ENCODE assay signal across 8 cellular contexts in the genomic region with DNA sequence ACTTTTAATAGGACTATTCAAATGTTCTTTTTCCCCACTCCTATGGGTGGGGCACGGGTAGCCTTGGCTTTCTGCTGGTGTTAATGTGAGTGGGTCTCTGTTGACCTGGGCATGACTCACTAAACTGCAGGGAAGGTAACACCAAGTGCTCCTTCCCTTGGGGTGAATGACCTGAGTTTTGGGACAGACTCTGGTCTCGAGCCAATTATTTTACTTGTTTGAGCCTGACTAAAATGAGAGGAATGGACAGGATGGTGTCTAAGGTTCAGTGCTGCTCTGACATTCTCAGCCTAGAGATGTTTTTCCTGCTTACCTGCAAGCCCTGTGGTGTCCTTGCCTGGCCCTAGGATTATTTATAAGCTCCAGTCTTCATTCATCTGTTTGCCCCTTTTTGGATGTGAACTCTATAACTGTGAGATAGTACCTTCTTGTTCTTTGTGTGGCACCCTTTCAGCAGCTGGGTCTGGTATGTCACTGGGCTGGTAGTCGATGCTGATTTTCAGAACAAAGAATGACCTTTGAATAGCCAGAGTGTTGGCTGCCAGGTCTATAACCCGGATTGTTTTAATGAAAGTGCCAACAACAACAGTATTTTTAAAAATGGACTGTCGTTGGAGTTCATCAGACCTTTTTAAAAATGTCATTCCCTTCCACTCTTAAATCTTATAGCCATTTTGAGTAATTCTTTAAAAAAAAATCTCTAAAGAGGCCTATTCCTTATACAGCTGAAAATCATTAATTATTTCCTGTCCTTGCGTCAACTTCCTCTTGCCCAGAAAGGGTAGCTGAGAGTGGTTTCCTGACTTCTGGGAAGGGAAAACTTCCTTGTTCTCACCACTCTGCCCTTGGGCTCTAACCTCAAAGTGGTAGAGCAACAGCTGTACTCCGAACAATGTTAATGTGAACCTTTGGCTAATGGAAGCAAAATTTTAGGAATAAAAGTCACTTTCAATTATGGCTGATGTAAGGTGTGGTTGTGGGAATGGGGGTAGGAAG. TPM values are rescaled to one million over a fixed set of nuclear protein-coding genes. Genes with fewer than 3 reads are reported as not detected.
DNase-seq lines count a peak whose midpoint lies in the region; ATAC-seq, FAIRE-seq and TF ChIP-seq lines count a peak whose summit lies in the region.
"Not testable (repeated sequence)": the region's sequence is repeated elsewhere in the genome, so short reads cannot be mapped to it uniquely, and the experiment has no call there.

No MANE protein-coding gene starts in this region.

- DNase-seq in CD4-positive, alpha-beta memory T cell; T-cell; activated naive CD8-positive, alpha-beta T cell treated with anti-CD3 and anti-CD28 coated beads, Interleukin-2, amount 10 ng/mL, durations not matched to agents 7 days and 5 days; esophagus muscularis mucosa (ENCODE audit: extremely low spot score); kidney; neural progenitor cell (ENCODE audit: low spot score); suprapubic skin (ENCODE audit: low spot score in 2 of 2): not testable (repeated sequence)
- peak; percentile 69 to 72 for DNase-seq in Kasumi-1 (lab: John Stamatoyannopoulos, UW)

- H3K4me3 Mint-ChIP-seq in CD4-positive, alpha-beta memory T cell = peak overlapping the region in 6 of 8 donors; percentile 0 to 44 (median 19)
- peak overlapping the region in 1 of 3 donors; percentile 42 for H3K4me3 Mint-ChIP-seq in T-cell
- peak overlapping the region; percentile 80 for H3K4me3 Mint-ChIP-seq in activated naive CD8-positive, alpha-beta T cell treated with anti-CD3 and anti-CD28 coated beads, Interleukin-2, amount 10 ng/mL, durations not matched to agents 7 days and 5 days
- not testable (repeated sequence) for H3K4me3 Mint-ChIP-seq in neural progenitor cell

- POLR2A ChIA-PET in CD4-positive, alpha-beta memory T cell (lab: Charles Lee; ENCODE audit: partially characterized antibody); T-cell (lab: Charles Lee); activated naive CD8-positive, alpha-beta T cell treated with anti-CD3 and anti-CD28 coated beads, Interleukin-2, amount 10 ng/mL, durations not matched to agents 7 days and 5 days (lab: Charles Lee): not testable (repeated sequence)

- H3K36me3 ChIP-seq in CD4-positive, alpha-beta memory T cell (ENCODE audit: insufficient read depth, low read length); esophagus muscularis mucosa; kidney (ENCODE audit: control insufficient read depth in 1 of 2, insufficient read depth in 2 of 2, low read length in 2 of 2); neural progenitor cell; suprapubic skin: not testable (repeated sequence)

- peak overlapping the region in 5 of 7 donors; percentile 44 to 83 (median 62) for H3K27ac Mint-ChIP-seq in CD4-positive, alpha-beta memory T cell
- H3K27ac Mint-ChIP-seq in T-cell = peak overlapping the region; percentile 62 to 81
- H3K27ac Mint-ChIP-seq in activated naive CD8-positive, alpha-beta T cell treated with anti-CD3 and anti-CD28 coated beads, Interleukin-2, amount 10 ng/mL, durations not matched to agents 7 days and 5 days = peak overlapping the region; percentile 82
- peak overlapping the region; percentile 21 for H3K27ac Mint-ChIP-seq in neural progenitor cell

- intact Hi-C loops in CD4-positive, alpha-beta memory T cell (cut with micrococcal nuclease); esophagus muscularis mucosa (cut with DNase I); kidney (cut with DNase I): not testable (repeated sequence)

- TF ChIP-seq POLR2A in esophagus muscularis mucosa (IDR thresholded peaks at IDR 0.05; ENCODE audit: low read depth); suprapubic skin (IDR thresholded peaks at IDR 0.05): not testable (repeated sequence)

- CTCF ChIA-PET in CD4-positive, alpha-beta memory T cell (lab: Charles Lee; ENCODE audit: partially characterized antibody); T-cell (lab: Charles Lee): not testable (repeated sequence)

- peaks cover 20 to 43% (median 24%) of the 10 kb centered on the region in 4 donors for H3K4me1 Mint-ChIP-seq in CD4-positive, alpha-beta memory T cell
- H3K4me1 Mint-ChIP-seq in T-cell = peaks cover 41 to 47% (median 42%) of the 10 kb centered on the region in 3 donors
- H3K4me1 Mint-ChIP-seq in activated naive CD8-positive, alpha-beta T cell treated with anti-CD3 and anti-CD28 coated beads, Interleukin-2, amount 10 ng/mL, durations not matched to agents 7 days and 5 days = peaks cover 48% of the 10 kb centered on the region
- H3K4me1 Mint-ChIP-seq in neural progenitor cell = not testable (repeated sequence)

- not testable (repeated sequence) for H3K27me3 Mint-ChIP-seq in CD4-positive, alpha-beta memory T cell; T-cell; activated naive CD8-positive, alpha-beta T cell treated with anti-CD3 and anti-CD28 coated beads, Interleukin-2, amount 10 ng/mL, durations not matched to agents 7 days and 5 days; neural progenitor cell (ENCODE audit: insufficient read depth, low read depth)

- not testable (repeated sequence) for H3K9me3 ChIP-seq in CD4-positive, alpha-beta memory T cell (ENCODE audit: control insufficient read depth in 1 of 2, low read length in 2 of 2); esophagus muscularis mucosa; kidney (ENCODE audit: control insufficient read depth in 1 of 2, low read length in 2 of 2); neural progenitor cell (ENCODE audit: low read depth); suprapubic skin

- H3K9me3 Mint-ChIP-seq in CD4-positive, alpha-beta memory T cell; T-cell; activated naive CD8-positive, alpha-beta T cell treated with anti-CD3 and anti-CD28 coated beads, Interleukin-2, amount 10 ng/mL, durations not matched to agents 7 days and 5 days; neural progenitor cell: not testable (repeated sequence)

- peaks cover 14 to 26% of the 10 kb centered on the region in 2 donors for H3K36me3 Mint-ChIP-seq in CD4-positive, alpha-beta memory T cell
- peaks cover 38% of the 10 kb centered on the region for H3K36me3 Mint-ChIP-seq in T-cell
- H3K36me3 Mint-ChIP-seq in activated naive CD8-positive, alpha-beta T cell treated with anti-CD3 and anti-CD28 coated beads, Interleukin-2, amount 10 ng/mL, durations not matched to agents 7 days and 5 days = peaks cover 56% of the 10 kb centered on the region
- not testable (repeated sequence) for H3K36me3 Mint-ChIP-seq in neural progenitor cell

- H3K27me3 ChIP-seq in CD4-positive, alpha-beta memory T cell (ENCODE audit: insufficient read depth, low read length); esophagus muscularis mucosa; neural progenitor cell; suprapubic skin: not testable (repeated sequence)

- not testable (repeated sequence) for ATAC-seq in T-cell (replicated peaks in 1 of 4)
- ATAC-seq in activated naive CD8-positive, alpha-beta T cell treated with anti-CD3 and anti-CD28 coated beads, Interleukin-2, amount 10 ng/mL, durations not matched to agents 7 days and 5 days (ENCODE audit: low read depth) = peak; percentile 50

- TF ChIP-seq EP300 in esophagus muscularis mucosa (IDR thresholded peaks at IDR 0.05); suprapubic skin (IDR thresholded peaks at IDR 0.05): not testable (repeated sequence)

- H2AFZ ChIP-seq in neural progenitor cell (replicated peaks) = not testable (repeated sequence)

- WGBS in esophagus muscularis mucosa = 28% methylated on average over 6 of the region's 7 CpGs
- WGBS in suprapubic skin = 33% methylated on average over 7 of the region's 7 CpGs

- H3K4me1 ChIP-seq in CD4-positive, alpha-beta memory T cell (ENCODE audit: insufficient read depth, low read length) = not testable (repeated sequence)
- peaks cover 16 to 31% (median 23%) of the 10 kb centered on the region in 4 donors for H3K4me1 ChIP-seq in esophagus muscularis mucosa
- H3K4me1 ChIP-seq in kidney (ENCODE audit: control insufficient read depth in 1 of 2, insufficient read depth in 1 of 2, low read depth in 1 of 2, low read length in 2 of 2) = peaks cover 6 to 15% of the 10 kb centered on the region in 2 donors
- peaks cover 11% of the 10 kb centered on the region for H3K4me1 ChIP-seq in neural progenitor cell
- H3K4me1 ChIP-seq in suprapubic skin = peaks cover 21% of the 10 kb centered on the region

- not testable (repeated sequence) for H4K20me1 ChIP-seq in neural progenitor cell (ENCODE audit: low read depth)

- not testable (repeated sequence) for H3K4me3 ChIP-seq in CD4-positive, alpha-beta memory T cell (ENCODE audit: low read length in 2 of 2); esophagus muscularis mucosa; kidney (ENCODE audit: low read length in 2 of 2); neural progenitor cell; suprapubic skin

- peak; percentile 89 for FAIRE-seq in kidney (lab: Jason Lieb, UNC)

- not testable (repeated sequence) for H3K4me2 ChIP-seq in neural progenitor cell

- H3K27ac ChIP-seq in CD4-positive, alpha-beta memory T cell (ENCODE audit: low read depth, low read length); neural progenitor cell: not testable (repeated sequence)
- H3K27ac ChIP-seq in esophagus muscularis mucosa (replicated peaks in 1 of 4) = peak overlapping the region; percentile 45 to 68 (median 60)
- H3K27ac ChIP-seq in kidney (ENCODE audit: low read depth in 2 of 2, low read length in 2 of 2) = peak overlapping the region; percentile 66 to 70
- H3K27ac ChIP-seq in suprapubic skin = peak overlapping the region; percentile 15

- H3F3A ChIP-seq in neural progenitor cell (ENCODE audit: low read depth) = not testable (repeated sequence)

- not testable (repeated sequence) for H3K79me2 ChIP-seq in neural progenitor cell (ENCODE audit: low read depth)

- TF ChIP-seq CTCF in esophagus muscularis mucosa (IDR thresholded peaks at IDR 0.05); kidney (IDR thresholded peaks at IDR 0.05; ENCODE audit: borderline replicate concordance, extremely low read depth, insufficient read depth); neural progenitor cell (IDR thresholded peaks at IDR 0.05); suprapubic skin (IDR thresholded peaks at IDR 0.05): not testable (repeated sequence)

- not testable (repeated sequence) for H3K9ac ChIP-seq in kidney (ENCODE audit: low read length in 2 of 2); neural progenitor cell

RNA-seq across cellular contexts. Expression of a gene that starts 14.9 kb away (rescaled TPM):
- total RNA-seq in CD4-positive, alpha-beta memory T cell = 10 to 100 TPM; 18.4 to 19.3 TPM
- 1 to 10 TPM; 2.1 to 8.2 TPM for polyA plus RNA-seq in CD4-positive, alpha-beta memory T cell
- total RNA-seq in T-cell = 10 to 100 TPM; 18.9 to 24.6 (median 21.1) TPM
- total RNA-seq in activated naive CD8-positive, alpha-beta T cell treated with anti-CD3 and anti-CD28 coated beads, Interleukin-2, amount 10 ng/mL, durations not matched to agents 7 days and 5 days = 10 to 100 TPM; 35.8 to 37.7 TPM
- 10 to 100 TPM; 23.5 to 35.3 (median 27.2) TPM for total RNA-seq in esophagus muscularis mucosa
- 44.4 TPM for total RNA-seq in kidney
- 11.5 TPM for polyA plus RNA-seq in kidney (ENCODE audit: insufficient read depth, low read depth, low replicate concordance)
- 18.6 and 24.3 TPM in 2 replicates for total RNA-seq in neural progenitor cell (ENCODE audit: low replicate concordance)
- total RNA-seq in suprapubic skin = 10 to 100 TPM; 12.5 to 16.4 (median 14.1) TPM

Comparison
In these comparisons a context has a peak if more than half of its experiments do, and no peak if none do; other contexts are left out.
1. H3K27ac Mint-ChIP-seq: peak in every context shown above with its lines; median percentile 82 in activated naive CD8-positive, alpha-beta T cell treated with anti-CD3 and anti-CD28 coated beads, Interleukin-2, amount 10 ng/mL, durations not matched to agents 7 days and 5 days; 72 in T-cell; 62 in CD4-positive, alpha-beta memory T cell; 21 in neural progenitor cell.